In the genomic region with DNA sequence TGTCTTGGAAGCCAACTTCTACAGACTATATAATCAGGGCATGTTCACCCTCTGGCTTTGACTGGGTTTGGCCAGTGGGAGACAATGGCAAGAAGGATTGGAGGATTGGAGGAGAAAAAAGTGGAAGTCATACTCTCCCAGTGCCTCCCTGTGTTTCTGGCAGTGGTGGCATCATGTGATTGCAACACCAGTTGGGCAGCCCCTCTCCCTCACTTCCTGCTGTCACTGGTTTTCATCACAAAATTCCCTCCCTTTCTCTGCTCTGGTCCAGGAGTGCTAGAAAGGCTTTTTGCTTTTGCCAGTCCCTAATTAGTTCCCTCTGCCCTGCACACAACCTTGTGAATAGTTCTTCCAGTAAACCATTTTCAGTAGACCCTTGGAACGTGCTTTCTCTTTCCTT, we compare ENCODE assay signal across 15 cellular contexts. TPM values are rescaled to one million over a fixed set of nuclear protein-coding genes. Genes with fewer than 3 reads are reported as not detected.
DNase-seq lines count a peak whose midpoint lies in the region; ATAC-seq, FAIRE-seq and TF ChIP-seq lines count a peak whose summit lies in the region.
"Had no signal": no experiment of that assay in that cellular context is flagged by ENCODE, and none has a peak within 500 bp of the region (broad histone marks: within the 10 kb centered on the region; RNA-seq: fewer than 3 reads in every experiment).

No MANE protein-coding gene starts in this region.

- peaks cover 6% of the 10 kb centered on the region for H4K20me1 ChIP-seq in astrocyte (ENCODE audit: insufficient read depth, low read length)
- H4K20me1 ChIP-seq in HepG2 (ENCODE audit: insufficient read depth, low read length): no peaks in the 10 kb centered on the region

- WGBS in HepG2 (ENCODE audit: low lambda C conversion rate): 0% methylated on average over 1 of the region's 1 CpG
- 36% methylated on average over 1 of the region's 1 CpG; no CpG with 5 or more reads in 1 of the 2 donors for WGBS in gastroesophageal sphincter (ENCODE audit: low coverage in 1 of 2), 2 donors

- intact Hi-C loops in CD14-positive monocyte (cut with micrococcal nuclease): loop anchor here in 1 of 2 donors (5.0 to 10.0 kb wide), 2 partner anchors 34 to 266 kb away; partner anchors contain the start of gene TOR1AIP1
- intact Hi-C loops in HepG2 (cut with micrococcal nuclease; ENCODE audit: unreplicated experiment): loop anchor here (10.0 kb wide), 1 partner anchor 196 kb away; the partner anchor contains the start of gene CEP350

- peaks cover 0 to 5% (median 0%) of the 10 kb centered on the region in 3 donors for H3K27me3 Mint-ChIP-seq in CD14-positive monocyte (ENCODE audit: low read depth in 3 of 3)
- peaks cover 6% of the 10 kb centered on the region for H3K27me3 Mint-ChIP-seq in astrocyte (ENCODE audit: low read depth, unreplicated experiment)
- H3K27me3 Mint-ChIP-seq: activated naive CD8-positive, alpha-beta T cell; CD4-positive, alpha-beta T cell had no signal

- H2AFZ ChIP-seq in astrocyte (ENCODE audit: low read depth, low read length) (no peak overlapping the region), HepG2 (ENCODE audit: low read length) (no peak overlapping the region)

- ATAC-seq in HepG2: no peak
- no peak for ATAC-seq in GM18498 (IDR thresholded peaks at IDR 0.05; ENCODE audit: unreplicated experiment)
- ATAC-seq in GM19035 (IDR thresholded peaks at IDR 0.05; ENCODE audit: unreplicated experiment): no peak
- no peak for ATAC-seq in gastroesophageal sphincter
- ATAC-seq: activated CD8-positive, alpha-beta T cell treated with anti-CD3 and anti-CD28 coated beads, Interleukin-2, amount 10 ng/mL, durations not matched to agents 7 days and 5 days; mucosa of descending colon had no signal

- H3K9me3 Mint-ChIP-seq in CD14-positive monocyte (peaks cover 0 to 3% (median 0%) of the 10 kb centered on the region in 7 donors), astrocyte (ENCODE audit: unreplicated experiment) (no peaks in the 10 kb centered on the region)
- H3K9me3 Mint-ChIP-seq: CD4-positive, alpha-beta T cell had no signal

- peaks cover 12% of the 10 kb centered on the region for H3K79me2 ChIP-seq in astrocyte (ENCODE audit: insufficient read depth, low read length)
- no peaks in the 10 kb centered on the region for H3K79me2 ChIP-seq in HepG2 (ENCODE audit: insufficient read depth, low read length)

- H3K4me1 ChIP-seq in astrocyte (ENCODE audit: insufficient read depth, low read length): peaks cover 21% of the 10 kb centered on the region
- peaks cover 27% of the 10 kb centered on the region for H3K4me1 ChIP-seq in HepG2 (ENCODE audit: insufficient read depth, low read length)
- peaks cover 0 to 15% (median 4%) of the 10 kb centered on the region in 3 donors for H3K4me1 ChIP-seq in gastroesophageal sphincter

- TF ChIP-seq POLR2A in HepG2 (IDR thresholded peaks at IDR 0.05; ENCODE audit: insufficient read depth in 1 of 2, low read depth in 2 of 2, low read length in 2 of 2): no peak
- TF ChIP-seq POLR2A in gastroesophageal sphincter (IDR thresholded peaks at IDR 0.05): no peak

- H3K36me3 ChIP-seq in astrocyte (ENCODE audit: insufficient read depth, low read length): no peaks in the 10 kb centered on the region
- no peaks in the 10 kb centered on the region for H3K36me3 ChIP-seq in HepG2 (replicated peaks in 1 of 2; ENCODE audit: control insufficient read depth in 1 of 2, insufficient read depth in 2 of 2, low read length in 2 of 2)
- no peaks in the 10 kb centered on the region for H3K36me3 ChIP-seq in gastroesophageal sphincter
- H3K36me3 ChIP-seq: suprapubic skin had no signal

- H3K27me3 ChIP-seq in astrocyte (ENCODE audit: insufficient read depth, low read length) (no peaks in the 10 kb centered on the region), HepG2 (ENCODE audit: control insufficient read depth in 1 of 2, insufficient read depth in 2 of 2, low read length in 2 of 2) (peaks cover 0 to 42% of the 10 kb centered on the region in 2 experiments), gastroesophageal sphincter (peaks cover 6% of the 10 kb centered on the region)
- H3K27me3 ChIP-seq: suprapubic skin had no signal

- no peak overlapping the region for H3K4me3 ChIP-seq in astrocyte (ENCODE audit: insufficient read depth, low read depth, low read length)
- H3K4me3 ChIP-seq in HepG2 (replicated peaks in 1 of 3; ENCODE audit: insufficient read depth in 1 of 3, low read depth in 2 of 3, low read length in 3 of 3): no peak overlapping the region
- H3K4me3 ChIP-seq in gastroesophageal sphincter: no peak overlapping the region
- H3K4me3 ChIP-seq: mucosa of descending colon, suprapubic skin had no signal

- CTCF ChIA-PET in HepG2 (lab: Yijun Ruan, JAX; ENCODE audit: low intra/inter-chr PET ratio, low total read pairs): no interaction called here

- peak overlapping the region; percentile 83 to 96 (median 90) for H3K27ac Mint-ChIP-seq in CD14-positive monocyte
- no peak overlapping the region for H3K27ac Mint-ChIP-seq in astrocyte (ENCODE audit: unreplicated experiment)
- H3K27ac Mint-ChIP-seq: activated CD8-positive, alpha-beta T cell treated with anti-CD3 and anti-CD28 coated beads, Interleukin-2, amount 10 ng/mL, durations not matched to agents 7 days and 5 days; activated naive CD8-positive, alpha-beta T cell; CD4-positive, alpha-beta T cell had no signal

- TF ChIP-seq EP300 in HepG2 (IDR thresholded peaks at IDR 0.05; ENCODE audit: low read depth in 2 of 2, low read length in 2 of 2) (no peak), HepG2 (CRISPR knock-in tag; IDR thresholded peaks at IDR 0.05; ENCODE audit: borderline replicate concordance) (no peak), gastroesophageal sphincter (IDR thresholded peaks at IDR 0.05) (no peak)

- BruUV-seq in HepG2 (replicated peaks; lab: Mats Ljungman, UMichigan): no TSS peak

- no peak overlapping the region for H3K9ac ChIP-seq in astrocyte (ENCODE audit: low read length)
- no peak overlapping the region for H3K9ac ChIP-seq in HepG2 (ENCODE audit: insufficient read depth, low read depth, low read length)

- H3K4me3 Mint-ChIP-seq in CD14-positive monocyte (peak overlapping the region; percentile 16 to 63), astrocyte (ENCODE audit: unreplicated experiment) (no peak overlapping the region)
- H3K4me3 Mint-ChIP-seq: activated CD8-positive, alpha-beta T cell treated with anti-CD3 and anti-CD28 coated beads, Interleukin-2, amount 10 ng/mL, durations not matched to agents 7 days and 5 days; activated naive CD8-positive, alpha-beta T cell; CD4-positive, alpha-beta T cell had no signal

- in situ Hi-C loops in HepG2 (cut with HindIII; ENCODE audit: extremely low pct_ligation_motif_present, low pct_unique_long_range_greater_than_20kb): no loop called here

- H3K4me2 ChIP-seq in astrocyte (ENCODE audit: low read length): peak overlapping the region; percentile 57
- no peak overlapping the region for H3K4me2 ChIP-seq in HepG2 (ENCODE audit: low read depth, low read length)

- TF ChIP-seq CTCF in CD14-positive monocyte (IDR thresholded peaks at IDR 0.05): no peak
- no peak for TF ChIP-seq CTCF in astrocyte (IDR thresholded peaks at IDR 0.05; ENCODE audit: insufficient read depth, low read depth, low read length)
- no peak for TF ChIP-seq CTCF in HepG2 (CRISPR knock-in tag; IDR thresholded peaks at IDR 0.05)
- TF ChIP-seq CTCF in gastroesophageal sphincter (IDR thresholded peaks at IDR 0.05): no peak

- POLR2A ChIA-PET in HepG2 (lab: Yijun Ruan, JAX): no interaction called here

- H3K9me3 ChIP-seq in astrocyte (ENCODE audit: insufficient read depth, low read depth, low read length) (no peaks in the 10 kb centered on the region), HepG2 (ENCODE audit: low read length) (no peaks in the 10 kb centered on the region), gastroesophageal sphincter (no peaks in the 10 kb centered on the region)
- H3K9me3 ChIP-seq: mucosa of descending colon, suprapubic skin had no signal

- H3K4me1 Mint-ChIP-seq in CD14-positive monocyte (peaks cover 41% of the 10 kb centered on the region), astrocyte (ENCODE audit: low read depth, unreplicated experiment) (peaks cover 8% of the 10 kb centered on the region)

- H3K36me3 Mint-ChIP-seq in CD14-positive monocyte (no peaks in the 10 kb centered on the region), astrocyte (ENCODE audit: low read depth, unreplicated experiment) (no peaks in the 10 kb centered on the region)
- H3K36me3 Mint-ChIP-seq: activated naive CD8-positive, alpha-beta T cell had no signal

- DNase-seq in CD14-positive monocyte (ENCODE audit: low spot score) (peak; percentile 73), LHCN-M2 (ENCODE audit: low read depth) (peak; percentile 39), astrocyte (ENCODE audit: low read depth) (no peak), HepG2 (ENCODE audit: low spot score) (no peak), medulla oblongata (ENCODE audit: extremely low spot score) (no peak)
- DNase-seq: activated CD8-positive, alpha-beta T cell treated with anti-CD3 and anti-CD28 coated beads, Interleukin-2, amount 10 ng/mL, durations not matched to agents 7 days and 5 days; CD4-positive, alpha-beta T cell; effector CD8-positive, alpha-beta T cell; mucosa of descending colon; NCI-H524 had no signal

- H3K27ac ChIP-seq in astrocyte (ENCODE audit: low read depth, low read length) (peak overlapping the region; percentile 26), HepG2 (ENCODE audit: extremely low read length, insufficient read depth, low read length) (no peak overlapping the region), gastroesophageal sphincter (no peak overlapping the region)
- H3K27ac ChIP-seq: suprapubic skin had no signal

- TF ChIP-seq RAD21 in HepG2 (CRISPR knock-in tag; IDR thresholded peaks at IDR 0.05): no peak

- FAIRE-seq in astrocyte (lab: Jason Lieb, UNC) (no peak), HepG2 (lab: Jason Lieb, UNC) (no peak)

RNA-seq across cellular contexts. Expression of gene QSOX1, which starts 3.7 kb away (rescaled TPM):
- polyA plus RNA-seq in CD14-positive monocyte: 10 to 100 TPM; 34.5 to 35.8 TPM
- total RNA-seq in LHCN-M2 (2014; rRNA removed): 168 and 254 TPM in 2 replicates
- 254 TPM for polyA plus RNA-seq in LHCN-M2 (2012)
- total RNA-seq in astrocyte: 156 and 184 TPM in 2 replicates
- total RNA-seq in HepG2 (2016; rRNA removed; fragmentation: Illumina TruSeq; extraction: Trizol): 2.6 and 6.8 TPM in 2 replicates
- 0.18 and 0.20 TPM in 2 replicates for total RNA-seq in HepG2 (2016; cell fraction: cytosol; rRNA removed; fragmentation: Illumina TruSeq; extraction: Trizol; ENCODE audit: low read depth)
- total RNA-seq in HepG2 (2016; cell fraction: insoluble cytoplasmic fraction; rRNA removed; fragmentation: Illumina TruSeq; extraction: Trizol): 2.0 and 6.7 TPM in 2 replicates
- total RNA-seq in HepG2 (2016; cell fraction: membrane; rRNA removed; fragmentation: Illumina TruSeq; extraction: Trizol): 1.3 and 1.4 TPM in 2 replicates
- 7.0 and 10.0 TPM in 2 replicates for total RNA-seq in HepG2 (2016; cell fraction: nucleus; rRNA removed; fragmentation: Illumina TruSeq; extraction: Trizol)
- polyA plus RNA-seq in HepG2 (2011; rRNA removed): 40.2 and 70.2 TPM in 2 replicates
- polyA plus RNA-seq in HepG2 (2011; cell fraction: cytosol; rRNA removed): 44.6 and 54.0 TPM in 2 replicates
- 71.3 and 95.1 TPM in 2 replicates for polyA plus RNA-seq in HepG2 (2011; cell fraction: nucleus; rRNA removed)
- 58.7 and 90.3 TPM in 2 replicates for polyA plus RNA-seq in HepG2 (2012)
- 0.42 and 0.75 TPM in 2 replicates for polyA plus RNA-seq in HepG2 (2016; cell fraction: cytosol; fragmentation: Illumina TruSeq; extraction: Trizol; ENCODE audit: low read depth)
- 2.1 and 3.2 TPM in 2 replicates for polyA plus RNA-seq in HepG2 (2016; cell fraction: insoluble cytoplasmic fraction; fragmentation: Illumina TruSeq; extraction: Trizol; ENCODE audit: low read depth)
- 0.87 and 1.2 TPM in 2 replicates for polyA plus RNA-seq in HepG2 (2016; cell fraction: membrane; fragmentation: Illumina TruSeq; extraction: Trizol; ENCODE audit: low read depth)
- polyA plus RNA-seq in HepG2 (2016; cell fraction: nucleus; fragmentation: Illumina TruSeq; extraction: Trizol; ENCODE audit: insufficient read depth, low read depth): 16.2 and 17.3 TPM in 2 replicates
- 13.5 and 31.5 TPM in 2 replicates for polyA minus RNA-seq in HepG2 (2011; rRNA and poly(A)+ RNA removed; ENCODE audit: low replicate concordance)
- 14.6 and 31.0 TPM in 2 replicates for polyA minus RNA-seq in HepG2 (2011; cell fraction: cytosol; rRNA and poly(A)+ RNA removed)
- 11.6 and 13.1 TPM in 2 replicates for polyA minus RNA-seq in HepG2 (2011; cell fraction: nucleus; rRNA and poly(A)+ RNA removed)
- total RNA-seq in gastroesophageal sphincter: 100 to 1,000 TPM in 2 of 4 donors, 10 to 100 TPM in 2; 71.5 to 132 (median 106) TPM

Comparison
In these comparisons a context has a peak if more than half of its experiments do, and no peak if none do; other contexts are left out.
1. DNase-seq: peak in CD14-positive monocyte (single experiment) and LHCN-M2 (single experiment); none in astrocyte (single experiment), HepG2 (single experiment) and medulla oblongata (single experiment).
2. RNA of gene QSOX1, which starts 3.7 kb away (total RNA-seq): 168 to 254 TPM in LHCN-M2, 156 to 184 TPM in astrocyte and 71.5 to 132 TPM in gastroesophageal sphincter; 0.18 to 10.0 TPM in HepG2; every median in the first group is over 4 times any median in the second.